In genomic region chr3:45024601-45025262, GRCh38 we compare ENCODE assay signal across 25 cellular contexts. TPM values are rescaled to one million over a fixed set of nuclear protein-coding genes. Genes with fewer than 3 reads are reported as not detected.
DNase-seq lines count a peak whose midpoint lies in the region; ATAC-seq lines count a peak whose summit lies in the region.
"Had no signal": no experiment of that assay in that cellular context is flagged by ENCODE, and none has a peak within 500 bp of the region (broad histone marks: within the 10 kb centered on the region; RNA-seq: fewer than 3 reads in every experiment).

No MANE protein-coding gene starts in this region.

- no peak overlapping the region for H3K27ac ChIP-seq in CD4-positive, CD25-positive, alpha-beta regulatory T cell (ENCODE audit: insufficient read depth, low read length, poor library complexity, severe bottlenecking)
- H3K27ac ChIP-seq: C4-2B, HL-60, ovary had no signal

- intact Hi-C loops in sciatic nerve (cut with DNase I), result no loop called here

- no peaks in the 10 kb centered on the region for H3K36me3 Mint-ChIP-seq in CD4-positive, CD25-positive, alpha-beta regulatory T cell
- H3K36me3 Mint-ChIP-seq: brain, IgD-negative memory B cell had no signal

- no peaks in the 10 kb centered on the region for H3K9me3 ChIP-seq in CD4-positive, CD25-positive, alpha-beta regulatory T cell (ENCODE audit: control insufficient read depth in 2 of 2, low read length in 2 of 2)
- H3K9me3 ChIP-seq: ovary had no signal

- DNase-seq in CD4-positive, CD25-positive, alpha-beta regulatory T cell, result no peak
- peak; percentile 57 for DNase-seq in cerebellum (ENCODE audit: low spot score)
- peak; percentile 21 for DNase-seq in kidney glomerular epithelial cell (lab: John Stamatoyannopoulos, UW)
- no peak for DNase-seq in sciatic nerve (ENCODE audit: low spot score)
- DNase-seq in DMS153 treated with DMSO at 0.1 percent for 48 hours (lab: John Stamatoyannopoulos, UW; ENCODE audit: unreplicated experiment), result no peak
- DNase-seq in COLO829 (ENCODE audit: low spot score), result no peak
- DNase-seq in stimulated activated CD8-positive, alpha-beta memory T cell treated with anti-CD3 and anti-CD28 coated beads, Interleukin-4, amount 100 ng/mL, for 48 hours, result no peak
- no peak for DNase-seq in ecto neural progenitor cell (ENCODE audit: low spot score)
- DNase-seq: ACHN; activated B cell treated with CpG ODN at 0.5 μM for 24 hours; activated CD8-positive, alpha-beta T cell treated with anti-CD3 and anti-CD28 coated beads for 36 hours; activated naive CD4-positive, alpha-beta T cell treated with anti-CD3 and anti-CD28 coated beads, Interleukin-2, amount 50 U/mL, for 16 hours; activated T-cell treated with anti-CD3 and anti-CD28 coated beads, Interleukin-2, amount 50 U/mL, for 24 hours; DMS79; HCEC 1CT; NCI-H187 treated with DMSO at 0.1 percent for 48 hours; NCI-H345; ovary; small intestine; stimulated activated CD4-positive, alpha-beta T cell treated with anti-CD3 and anti-CD28 coated beads, Interleukin-4, amount 100 ng/mL, for 24 hours had no signal

- no peaks in the 10 kb centered on the region for H3K27me3 ChIP-seq in CD4-positive, CD25-positive, alpha-beta regulatory T cell (ENCODE audit: control insufficient read depth, insufficient read depth, low read length)
- H3K27me3 ChIP-seq: ovary had no signal

- ATAC-seq in CD4-positive, CD25-positive, alpha-beta regulatory T cell (ENCODE audit: low read depth in 2 of 2), result no peak
- peak; percentile 26 for ATAC-seq in sciatic nerve
- ATAC-seq: activated CD8-positive, alpha-beta T cell treated with anti-CD3 and anti-CD28 coated beads for 36 hours; Panc1 had no signal

- no peaks in the 10 kb centered on the region for H3K36me3 ChIP-seq in CD4-positive, CD25-positive, alpha-beta regulatory T cell (ENCODE audit: control insufficient read depth, insufficient read depth, low read length)
- H3K36me3 ChIP-seq: ovary had no signal

- H3K4me1 Mint-ChIP-seq in CD4-positive, CD25-positive, alpha-beta regulatory T cell, result peaks cover 4 to 19% (median 7%) of the 10 kb centered on the region in 4 donors
- H3K4me1 Mint-ChIP-seq: activated B cell treated with CpG ODN at 0.5 μM for 24 hours had no signal

- H3K4me1 ChIP-seq in CD4-positive, CD25-positive, alpha-beta regulatory T cell (ENCODE audit: control insufficient read depth, insufficient read depth, low read length, poor library complexity, severe bottlenecking), result no peaks in the 10 kb centered on the region

- peak overlapping the region in 2 of 3 donors; percentile 50 to 66 for H3K27ac Mint-ChIP-seq in CD4-positive, CD25-positive, alpha-beta regulatory T cell
- H3K27ac Mint-ChIP-seq: activated B cell treated with CpG ODN at 0.5 μM for 24 hours; activated CD8-positive, alpha-beta T cell treated with anti-CD3 and anti-CD28 coated beads for 36 hours; IgD-negative memory B cell had no signal

- H3K27me3 Mint-ChIP-seq in CD4-positive, CD25-positive, alpha-beta regulatory T cell, result no peaks in the 10 kb centered on the region
- H3K27me3 Mint-ChIP-seq: brain had no signal

- no peak overlapping the region for H3K4me3 ChIP-seq in CD4-positive, CD25-positive, alpha-beta regulatory T cell (ENCODE audit: low read depth, low read length)
- H3K4me3 ChIP-seq: ovary had no signal

- H3K4me3 Mint-ChIP-seq in CD4-positive, CD25-positive, alpha-beta regulatory T cell, result no peak overlapping the region
- H3K4me3 Mint-ChIP-seq: activated B cell treated with CpG ODN at 0.5 μM for 24 hours; activated CD8-positive, alpha-beta T cell treated with anti-CD3 and anti-CD28 coated beads for 36 hours; activated T-cell treated with anti-CD3 and anti-CD28 coated beads, Interleukin-2, amount 50 U/mL, for 24 hours; brain; IgD-negative memory B cell had no signal

- peaks cover 0 to 2% (median 0%) of the 10 kb centered on the region in 7 donors for H3K9me3 Mint-ChIP-seq in CD4-positive, CD25-positive, alpha-beta regulatory T cell
- H3K9me3 Mint-ChIP-seq: activated B cell treated with CpG ODN at 0.5 μM for 24 hours; activated CD8-positive, alpha-beta T cell treated with anti-CD3 and anti-CD28 coated beads for 36 hours; activated T-cell treated with anti-CD3 and anti-CD28 coated beads, Interleukin-2, amount 50 U/mL, for 24 hours; brain; IgD-negative memory B cell had no signal

RNA-seq across cellular contexts. Expression of gene CLEC3B, which starts 1.4 kb away (rescaled TPM):
- 0.99 TPM for total RNA-seq in CD4-positive, CD25-positive, alpha-beta regulatory T cell
- under 1 TPM in 1 of 4 donors, not detected in 3; 0.29 TPM for polyA plus RNA-seq in CD4-positive, CD25-positive, alpha-beta regulatory T cell
- 17.1 TPM for total RNA-seq in cerebellum
- 105 TPM for total RNA-seq in sciatic nerve
- total RNA-seq: activated B cell treated with CpG ODN at 0.5 μM for 24 hours; activated CD8-positive, alpha-beta T cell treated with anti-CD3 and anti-CD28 coated beads for 36 hours had no signal
- polyA plus RNA-seq: IgD-negative memory B cell had no signal

RNA-seq across cellular contexts. Expression of gene EXOSC7, which starts 48.7 kb away (rescaled TPM):
- 32.8 TPM for total RNA-seq in CD4-positive, CD25-positive, alpha-beta regulatory T cell
- 10 to 100 TPM; 42.5 to 51.7 (median 43.7) TPM for polyA plus RNA-seq in CD4-positive, CD25-positive, alpha-beta regulatory T cell
- total RNA-seq in cerebellum (25.5 TPM), sciatic nerve (36.9 TPM)

RNA-seq across cellular contexts. Expression of gene ZDHHC3, which starts 48.8 kb away (rescaled TPM):
- total RNA-seq in CD4-positive, CD25-positive, alpha-beta regulatory T cell, result 55.8 TPM
- 10 to 100 TPM; 36.8 to 45.3 (median 39.7) TPM for polyA plus RNA-seq in CD4-positive, CD25-positive, alpha-beta regulatory T cell
- total RNA-seq in cerebellum (45.0 TPM), sciatic nerve (85.1 TPM)

Comparison
In these comparisons a context has a peak if more than half of its experiments do, and no peak if none do; other contexts are left out.
1. DNase-seq: peak in cerebellum (single experiment) and kidney glomerular epithelial cell (single experiment); none in CD4-positive, CD25-positive, alpha-beta regulatory T cell (0 of 3), sciatic nerve (single experiment), DMS153 treated with DMSO at 0.1 percent for 48 hours (single experiment), COLO829 (single experiment), stimulated activated CD8-positive, alpha-beta memory T cell treated with anti-CD3 and anti-CD28 coated beads, Interleukin-4, amount 100 ng/mL, for 48 hours (single experiment) and ecto neural progenitor cell (single experiment).